1 cellular context compared by ENCODE assay signal in the genomic region with DNA sequence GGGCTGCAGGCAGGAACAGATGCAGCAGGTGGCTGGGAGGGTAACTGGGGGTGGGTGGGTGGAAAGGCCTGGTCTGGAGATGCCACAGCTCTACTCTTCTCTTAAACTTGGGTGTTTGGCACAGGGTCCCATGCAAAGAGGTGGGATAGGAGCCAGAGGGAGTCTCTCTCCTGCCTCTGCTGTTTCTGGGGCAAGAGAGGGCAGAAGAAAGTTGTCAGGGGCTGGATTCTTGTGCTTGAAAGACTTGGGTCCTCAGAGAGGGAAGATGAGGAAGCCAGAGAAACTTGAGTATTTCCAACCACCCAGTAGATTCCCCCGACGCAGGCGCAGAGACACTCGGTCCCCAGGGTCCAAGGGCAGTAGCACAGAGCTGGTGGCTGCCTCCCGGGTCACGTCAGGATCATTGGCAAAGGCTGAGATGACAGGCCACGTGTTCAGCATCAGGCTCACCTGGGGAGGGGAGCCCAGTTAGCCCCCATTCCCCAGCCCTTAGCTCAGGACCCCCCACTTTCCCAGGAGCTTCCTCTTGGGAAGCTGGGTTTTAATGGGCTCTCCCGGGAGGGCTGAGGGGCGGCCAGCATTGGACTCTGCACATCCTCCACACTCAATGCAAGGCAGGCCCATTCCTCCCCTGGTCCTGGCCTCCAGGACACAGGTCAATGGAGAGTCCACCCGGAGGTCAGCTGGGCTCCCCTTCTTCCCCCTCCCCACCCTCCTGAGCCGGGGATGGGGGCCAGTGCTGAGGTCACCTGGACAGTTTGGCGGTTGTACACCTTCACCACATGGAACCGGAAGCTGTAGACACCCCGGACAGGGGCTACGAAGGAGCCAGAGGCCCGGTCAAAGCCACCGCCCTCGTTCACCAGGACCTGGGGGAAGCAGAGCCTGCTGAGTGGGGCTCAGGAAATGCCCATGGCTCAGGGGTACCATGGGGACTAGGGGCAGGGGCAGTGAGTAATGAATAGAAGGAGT.
A peak's percentile ranks its signal among the peaks of the same experiment; 100 is the strongest.
TF ChIP-seq lines count a peak whose summit lies in the region.

No MANE protein-coding gene starts in this region.

TF ChIP-seq in HepG2, 621 proteins besides CTCF, POLR2A, EP300 and RAD21 (continued from another document):
- TF ChIP-seq, protein P1, sequence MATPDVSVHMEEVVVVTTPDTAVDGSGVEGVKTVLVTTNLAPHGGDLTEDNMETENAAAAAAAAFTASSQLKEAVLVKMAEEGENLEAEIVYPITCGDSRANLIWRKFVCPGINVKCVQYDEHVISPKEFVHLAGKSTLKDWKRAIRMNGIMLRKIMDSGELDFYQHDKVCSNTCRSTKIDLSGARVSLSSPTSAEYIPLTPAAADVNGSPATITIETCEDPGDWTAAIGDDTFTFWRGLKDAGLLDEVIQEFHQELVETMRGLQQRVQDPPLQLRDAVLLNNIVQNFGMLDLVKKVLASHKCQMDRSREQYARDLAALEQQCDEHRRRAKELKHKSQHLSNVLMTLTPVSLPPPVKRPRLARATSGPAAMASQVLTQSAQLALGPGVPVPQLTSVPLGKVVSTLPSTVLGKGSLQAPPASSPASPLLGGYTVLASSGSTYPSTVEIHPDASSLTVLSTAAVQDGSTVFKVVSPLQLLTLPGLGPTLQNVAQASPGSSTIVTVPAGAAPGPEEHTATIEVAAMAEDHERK (CRISPR knock-in tag; IDR thresholded peaks at IDR 0.05; ENCODE audit: low read depth): no peak
- peak; percentile 94 for TF ChIP-seq ZNF225 (CRISPR knock-in tag; IDR thresholded peaks at IDR 0.05)
- peak; percentile 15; the same call in 1 of the 2 replicates for TF ChIP-seq SOX5 (CRISPR knock-in tag; IDR thresholded peaks at IDR 0.05; ENCODE audit: borderline replicate concordance)
- TF ChIP-seq WIZ (CRISPR knock-in tag; IDR thresholded peaks at IDR 0.05): 0 out of 2 replicates have a peak, but pooled peaks have one; percentile 83
- 0 out of 2 replicates have a peak, but pooled peaks have one; percentile 20 for TF ChIP-seq ZNF383 (CRISPR knock-in tag; IDR thresholded peaks at IDR 0.05; ENCODE audit: borderline replicate concordance)
